Comparison of ENCODE assay signal across 1 cellular context in genomic region chr9:38527507-38527906, GRCh38.
TF ChIP-seq lines count a peak whose summit lies in the region.

No MANE protein-coding gene starts in this region.

TF ChIP-seq in HepG2, 621 proteins besides CTCF, POLR2A, EP300 and RAD21 (continued from another document):
- TF ChIP-seq GRHL1 (CRISPR knock-in tag; conservative IDR thresholded peaks at IDR 0.05), result no peak
- TF ChIP-seq ZNF530 (CRISPR knock-in tag; IDR thresholded peaks at IDR 0.05; ENCODE audit: low read depth), result no peak
- peak; percentile 21; the same call in 1 of the 2 replicates for TF ChIP-seq FOXP4 (CRISPR knock-in tag; IDR thresholded peaks at IDR 0.05)
- peak; percentile 57; the same call in 1 of the 2 replicates for TF ChIP-seq ZNF263 (CRISPR knock-in tag; IDR thresholded peaks at IDR 0.05)
- TF ChIP-seq HNF4A (CRISPR knock-in tag; IDR thresholded peaks at IDR 0.05), result peak; percentile 41
